In genomic region chr17:50764860-50765259, GRCh38 we compare ENCODE assay signal across 1 cellular context.
TF ChIP-seq lines count a peak whose summit lies in the region.

No MANE protein-coding gene starts in this region.

TF ChIP-seq in H1, 55 proteins besides CTCF, POLR2A, EP300 and RAD21:
- TF ChIP-seq SP4 (IDR thresholded peaks at IDR 0.05; ENCODE audit: low read length) (no peak), ATF3 (IDR thresholded peaks at IDR 0.05; ENCODE audit: insufficient read depth, low read depth, low read length) (no peak), SIX5 (IDR thresholded peaks at IDR 0.05; ENCODE audit: low read depth, low read length) (no peak), SIRT6 (IDR thresholded peaks at IDR 0.05; ENCODE audit: low read length) (no peak), NRF1 (IDR thresholded peaks at IDR 0.05; ENCODE audit: low read depth, low read length) (no peak), ATF2 (IDR thresholded peaks at IDR 0.05; ENCODE audit: low read length) (no peak), HDAC6 (IDR thresholded peaks at IDR 0.05; ENCODE audit: low read depth, low read length) (no peak), CBX8 (IDR thresholded peaks at IDR 0.05; ENCODE audit: borderline replicate concordance, low read depth, low read length) (no peak), SP1 (IDR thresholded peaks at IDR 0.05; ENCODE audit: low read depth, low read length) (no peak), RFX5 (IDR thresholded peaks at IDR 0.05; ENCODE audit: borderline replicate concordance, low read depth, low read length) (no peak), SUZ12 (IDR thresholded peaks at IDR 0.05; ENCODE audit: low read length) (no peak), MAFK (IDR thresholded peaks at IDR 0.05; ENCODE audit: low read depth, low read length) (no peak), BACH1 (IDR thresholded peaks at IDR 0.05; ENCODE audit: low read length) (no peak), ZNF274 (IDR thresholded peaks at IDR 0.05; ENCODE audit: borderline replicate concordance, extremely low read depth, low read length) (no peak), GABPA (IDR thresholded peaks at IDR 0.05; ENCODE audit: borderline replicate concordance, insufficient read depth, low read length) (no peak), TAF1 (IDR thresholded peaks at IDR 0.05; ENCODE audit: low read depth, low read length) (no peak), SRF (IDR thresholded peaks at IDR 0.05; ENCODE audit: low read depth, low read length) (no peak), BRCA1 (IDR thresholded peaks at IDR 0.05; ENCODE audit: low read depth, low read length) (no peak)
TF ChIP-seq in H1: peak in this region for 0.
